17 cellular contexts compared by ENCODE assay signal in the genomic region with DNA sequence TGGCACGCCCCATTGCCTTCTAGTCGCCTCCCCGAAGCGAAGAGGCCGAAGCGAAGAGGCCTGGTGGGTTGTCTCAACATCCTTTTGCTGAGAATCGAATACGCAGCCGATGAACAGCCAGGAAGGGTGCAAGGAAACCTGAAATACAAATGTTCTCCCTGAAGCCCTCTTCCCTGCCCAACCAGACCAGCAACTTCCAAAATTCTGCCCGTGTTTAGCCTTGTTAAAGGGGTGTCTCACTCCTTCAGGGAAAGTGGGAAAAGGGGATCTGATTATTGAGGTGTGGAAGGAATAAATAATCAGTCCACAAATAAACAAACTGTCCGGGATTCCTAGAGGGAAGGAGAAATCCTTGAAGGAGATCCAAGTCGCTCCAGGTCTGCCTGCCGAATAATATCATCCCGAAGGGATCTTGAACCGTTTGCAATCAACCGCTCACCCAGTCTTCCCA. TPM values are rescaled to one million over a fixed set of nuclear protein-coding genes. Genes with fewer than 3 reads are reported as not detected.
DNase-seq lines count a peak whose midpoint lies in the region; ATAC-seq, FAIRE-seq and TF ChIP-seq lines count a peak whose summit lies in the region.
"Had no signal": no experiment of that assay in that cellular context is flagged by ENCODE, and none has a peak within 500 bp of the region (broad histone marks: within the 10 kb centered on the region; RNA-seq: fewer than 3 reads in every experiment).

No MANE protein-coding gene starts in this region.

- peaks cover 69% of the 10 kb centered on the region for H3K27me3 ChIP-seq in HUES64 (ENCODE audit: insufficient read depth, low read length)

- H3K36me3 Mint-ChIP-seq in naive B cell, result no peaks in the 10 kb centered on the region
- H3K36me3 Mint-ChIP-seq: activated naive CD8-positive, alpha-beta T cell treated with anti-CD3 and anti-CD28 coated beads for 36 hours had no signal

- no peak for ATAC-seq in A549
- ATAC-seq in naive B cell (ENCODE audit: low read depth in 2 of 2), result no peak
- no peak for ATAC-seq in HG02852 (IDR thresholded peaks at IDR 0.05; ENCODE audit: unreplicated experiment)

- peak overlapping the region in 6 of 8 donors; percentile 5 to 79 (median 46) for H3K4me3 Mint-ChIP-seq in naive B cell
- H3K4me3 Mint-ChIP-seq: activated naive CD8-positive, alpha-beta T cell treated with anti-CD3 and anti-CD28 coated beads for 36 hours had no signal

- no peak overlapping the region for H3K4me2 ChIP-seq in A549

- H3K9me3 ChIP-seq in A549 (no peaks in the 10 kb centered on the region), HUES64 (ENCODE audit: insufficient read depth, low read depth, low read length) (no peaks in the 10 kb centered on the region)

- H3K9ac ChIP-seq in HUES64 (ENCODE audit: low read depth, low read length), result no peak overlapping the region

- FAIRE-seq in A549 (lab: Jason Lieb, UNC), result no peak

- peaks cover 47 to 59% (median 54%) of the 10 kb centered on the region in 3 donors for H3K27me3 Mint-ChIP-seq in naive B cell

- H3K4me3 ChIP-seq in A549, result no peak overlapping the region
- 0 out of 2 replicates have a peak overlapping the region, but pooled peaks have one; percentile 43 for H3K4me3 ChIP-seq in HUES64 (ENCODE audit: low read length)
- H3K4me3 ChIP-seq in coronary artery, result no peak overlapping the region

- no peak for TF ChIP-seq POLR2A in A549 (IDR thresholded peaks at IDR 0.05; ENCODE audit: low read length)

- H3K36me3 ChIP-seq in HUES64 (ENCODE audit: insufficient read depth, low read length), result no peaks in the 10 kb centered on the region

- H3K4me1 ChIP-seq in A549, result peaks cover 9% of the 10 kb centered on the region; the same call in 1 of the 3 replicates
- H3K4me1 ChIP-seq in HUES64 (ENCODE audit: insufficient read depth, low read length), result peaks cover 26% of the 10 kb centered on the region

- CTCF ChIA-PET in A549 (lab: Yijun Ruan, JAX), result interaction anchor here (0.8 to 9.3 kb wide), 32 partner anchors 9 to 775 kb away, joined by 3 to 170 read pairs (median 5); no protein-coding TSS in a partner anchor

- POLR2A ChIA-PET in A549 (lab: Yijun Ruan, JAX), result interaction anchor here (0.9 kb wide), 1 partner anchor 99 kb away, joined by 3 read pairs; no protein-coding TSS in a partner anchor

- DNase-seq in A549 (ENCODE audit: low read depth in 1 of 2, low spot score in 1 of 2) (no peak), coronary artery (ENCODE audit: low spot score) (no peak), naive B cell (no peak), SHP77 (lab: John Stamatoyannopoulos, UW) (no peak), activated gamma-delta T cell treated with Interleukin-2 at 50 U/mL for 16 hours (no peak)
- DNase-seq in stimulated activated CD4-positive, alpha-beta T cell treated with anti-CD3 and anti-CD28 coated beads, Interleukin-2, amount 100 ng/mL, for 24 hours, result no peak
- DNase-seq: activated CD8-positive, alpha-beta memory T cell treated with anti-CD3 and anti-CD28 coated beads, Interleukin-2, amount 50 U/mL, for 4 hours; activated naive CD8-positive, alpha-beta T cell treated with anti-CD3 and anti-CD28 coated beads for 36 hours; cerebellar nuclear complex; Karpas-422; NCI-H1417; NCI-H345; NK-92 treated with Interleukin-12 subunit alpha and Interleukin-12 subunit beta, amount 100 ng/mL, for 24 hours; stimulated activated CD4-positive, alpha-beta T cell treated with anti-CD3 and anti-CD28 coated beads, Interleukin-15, amount 100 ng/mL, for 24 hours had no signal

- no peak for TF ChIP-seq EP300 in A549 (IDR thresholded peaks at IDR 0.05)

- TF ChIP-seq CTCF in A549 (IDR thresholded peaks at IDR 0.05) (no peak), coronary artery (IDR thresholded peaks at IDR 0.05) (no peak)

- peaks cover 15 to 33% (median 30%) of the 10 kb centered on the region in 3 donors for H3K4me1 Mint-ChIP-seq in naive B cell

- WGBS in A549 (ENCODE audit: missing lambda C conversion rate), result 89% methylated on average over 16 of the region's 16 CpGs
- WGBS in HUES64, result 4% methylated on average over 15 of the region's 16 CpGs

- peak overlapping the region in 3 of 6 donors; percentile 16 to 59 (median 47) for H3K27ac Mint-ChIP-seq in naive B cell
- H3K27ac Mint-ChIP-seq: activated naive CD8-positive, alpha-beta T cell treated with anti-CD3 and anti-CD28 coated beads for 36 hours; progenitor cell of endocrine pancreas had no signal

- H3K27ac ChIP-seq in A549 (peak overlapping the region; percentile 3 to 71; a peak in 1 of 6 replicates), HUES64 (ENCODE audit: low read depth, low read length) (no peak overlapping the region), coronary artery (peak overlapping the region; percentile 68 to 76)

- no peak for TF ChIP-seq RAD21 in A549 (conservative IDR thresholded peaks at IDR 0.05 in 1 of 2, IDR thresholded peaks at IDR 0.05 in 1 of 2)

- no peaks in the 10 kb centered on the region for H3K9me3 Mint-ChIP-seq in naive B cell
- H3K9me3 Mint-ChIP-seq: activated naive CD8-positive, alpha-beta T cell treated with anti-CD3 and anti-CD28 coated beads for 36 hours had no signal

TF ChIP-seq in A549, 52 proteins besides CTCF, POLR2A, EP300 and RAD21:
- TF ChIP-seq ZFP36 (IDR thresholded peaks at IDR 0.05; ENCODE audit: borderline replicate concordance, partially characterized antibody) (no peak), NPAS2 (CRISPR knock-in tag; IDR thresholded peaks at IDR 0.05; ENCODE audit: borderline replicate concordance) (no peak), JUN (IDR thresholded peaks at IDR 0.05) (no peak), CHD2 (IDR thresholded peaks at IDR 0.05; ENCODE audit: low read length, partially characterized antibody) (no peak), BHLHE40 (IDR thresholded peaks at IDR 0.05; ENCODE audit: low read depth, low read length) (no peak), E2F6 (IDR thresholded peaks at IDR 0.05; ENCODE audit: borderline replicate concordance, low read depth) (no peak), CBX8 (IDR thresholded peaks at IDR 0.05) (no peak), MAFK (IDR thresholded peaks at IDR 0.05; ENCODE audit: partially characterized antibody) (no peak), TFCP2L1 (CRISPR knock-in tag; IDR thresholded peaks at IDR 0.05) (no peak), USF2 (IDR thresholded peaks at IDR 0.05) (no peak), GATA3 (IDR thresholded peaks at IDR 0.05; ENCODE audit: borderline replicate concordance) (no peak), ZSCAN20 (CRISPR knock-in tag; IDR thresholded peaks at IDR 0.05) (no peak), CHD4 (IDR thresholded peaks at IDR 0.05; ENCODE audit: borderline replicate concordance) (no peak), NFE2L2 (conservative IDR thresholded peaks at IDR 0.05; ENCODE audit: low read length) (no peak), SREBF2 (IDR thresholded peaks at IDR 0.05) (no peak), HOXB13 (CRISPR knock-in tag; IDR thresholded peaks at IDR 0.05; ENCODE audit: low read depth) (no peak), ZC3H11A (IDR thresholded peaks at IDR 0.05) (no peak)

RNA-seq across cellular contexts. Expression of gene FOXC2, which starts 1.4 kb away (rescaled TPM):
- polyA plus RNA-seq in A549 (2011; rRNA removed), result 0.06 and 0.09 TPM in 2 replicates
- polyA plus RNA-seq in A549 (2012; cell fraction: cytosol; rRNA removed), result 0.32 and 0.36 TPM in 2 replicates
- polyA plus RNA-seq in A549 (2012; cell fraction: nucleus; rRNA removed), result 0.54 and 0.61 TPM in 2 replicates
- polyA plus RNA-seq in A549 (2017; fragmentation: RNase III; extraction: RNeasy Plus Mini Kit Qiagen cat#74134 plus additional on column Dnase treatment), result 0.28 to 0.46 TPM (median 0.42 TPM) in 3 replicates
- polyA minus RNA-seq in A549 (2011; rRNA and poly(A)+ RNA removed), result 0.08 and 0.19 TPM in 2 replicates
- polyA plus RNA-seq in HUES64 (2013, experiment 1 of 2), result 0.40 TPM
- 0.70 TPM for polyA plus RNA-seq in HUES64 (2013, experiment 2 of 2)
- not detected for polyA plus RNA-seq in naive B cell (ENCODE audit: low read depth in 6 of 6)

RNA-seq across cellular contexts. Expression of gene MTHFSD, which starts 10.2 kb away (rescaled TPM):
- 14.9 and 16.9 TPM in 2 replicates for polyA plus RNA-seq in A549 (2011; rRNA removed)
- 8.6 and 10.3 TPM in 2 replicates for polyA plus RNA-seq in A549 (2012; cell fraction: cytosol; rRNA removed)
- polyA plus RNA-seq in A549 (2012; cell fraction: nucleus; rRNA removed), result 27.4 and 28.9 TPM in 2 replicates
- polyA plus RNA-seq in A549 (2017; fragmentation: RNase III; extraction: RNeasy Plus Mini Kit Qiagen cat#74134 plus additional on column Dnase treatment), result 12.8 to 13.1 TPM (median 12.9 TPM) in 3 replicates
- polyA minus RNA-seq in A549 (2011; rRNA and poly(A)+ RNA removed), result 29.8 and 32.2 TPM in 2 replicates
- 7.2 TPM for polyA plus RNA-seq in HUES64 (2013, experiment 1 of 2)
- polyA plus RNA-seq in HUES64 (2013, experiment 2 of 2), result 11.6 TPM
- polyA plus RNA-seq in naive B cell (ENCODE audit: low read depth in 6 of 6), result 10 to 100 TPM in 5 of 6 donors, 1 to 10 TPM in 1; 5.6 to 18.6 (median 16.6) TPM

RNA-seq across cellular contexts. Expression of gene FOXL1, which starts 13.1 kb away (rescaled TPM):
- polyA plus RNA-seq in A549 (2011; rRNA removed) (0.48 and 0.50 TPM in 2 replicates), A549 (2017; fragmentation: RNase III; extraction: RNeasy Plus Mini Kit Qiagen cat#74134 plus additional on column Dnase treatment) (0.52 to 0.70 TPM (median 0.70 TPM) in 3 replicates), naive B cell (ENCODE audit: low read depth in 6 of 6) (not detected)
- polyA plus RNA-seq in A549 (2012; cell fraction: cytosol; rRNA removed), result 0.62 and 1.5 TPM in 2 replicates
- 2.1 and 5.7 TPM in 2 replicates for polyA plus RNA-seq in A549 (2012; cell fraction: nucleus; rRNA removed)
- polyA minus RNA-seq in A549 (2011; rRNA and poly(A)+ RNA removed), result 0.33 and 0.34 TPM in 2 replicates
- polyA plus RNA-seq in HUES64 (2013, experiment 1 of 2), result 0.05 TPM
- 0.19 TPM for polyA plus RNA-seq in HUES64 (2013, experiment 2 of 2)

RNA-seq across cellular contexts. Expression of gene FOXF1, which starts 54.9 kb away (rescaled TPM):
- polyA plus RNA-seq in A549 (2011; rRNA removed) (not detected in 2 replicates), A549 (2017; fragmentation: RNase III; extraction: RNeasy Plus Mini Kit Qiagen cat#74134 plus additional on column Dnase treatment) (not detected in 3 replicates), naive B cell (ENCODE audit: low read depth in 6 of 6) (not detected)
- not detected in 2 replicates for polyA plus RNA-seq in A549 (2012; cell fraction: cytosol; rRNA removed)
- polyA plus RNA-seq in A549 (2012; cell fraction: nucleus; rRNA removed), result not detected in 2 replicates
- polyA minus RNA-seq in A549 (2011; rRNA and poly(A)+ RNA removed), result not detected in 2 replicates
- 0.20 TPM for polyA plus RNA-seq in HUES64 (2013, experiment 1 of 2)
- polyA plus RNA-seq in HUES64 (2013, experiment 2 of 2), result 0.25 TPM
